Comparison of ENCODE assay signal across 1 cellular context in genomic region chr7:150435047-150435389, GRCh38.
TF ChIP-seq lines count a peak whose summit lies in the region.

No MANE protein-coding gene starts in this region.

TF ChIP-seq in GM12878, 131 proteins besides CTCF, POLR2A, EP300 and RAD21:
- no peak for TF ChIP-seq SREBF1 (IDR thresholded peaks at IDR 0.05; ENCODE audit: low read length)
- TF ChIP-seq, protein P1, sequence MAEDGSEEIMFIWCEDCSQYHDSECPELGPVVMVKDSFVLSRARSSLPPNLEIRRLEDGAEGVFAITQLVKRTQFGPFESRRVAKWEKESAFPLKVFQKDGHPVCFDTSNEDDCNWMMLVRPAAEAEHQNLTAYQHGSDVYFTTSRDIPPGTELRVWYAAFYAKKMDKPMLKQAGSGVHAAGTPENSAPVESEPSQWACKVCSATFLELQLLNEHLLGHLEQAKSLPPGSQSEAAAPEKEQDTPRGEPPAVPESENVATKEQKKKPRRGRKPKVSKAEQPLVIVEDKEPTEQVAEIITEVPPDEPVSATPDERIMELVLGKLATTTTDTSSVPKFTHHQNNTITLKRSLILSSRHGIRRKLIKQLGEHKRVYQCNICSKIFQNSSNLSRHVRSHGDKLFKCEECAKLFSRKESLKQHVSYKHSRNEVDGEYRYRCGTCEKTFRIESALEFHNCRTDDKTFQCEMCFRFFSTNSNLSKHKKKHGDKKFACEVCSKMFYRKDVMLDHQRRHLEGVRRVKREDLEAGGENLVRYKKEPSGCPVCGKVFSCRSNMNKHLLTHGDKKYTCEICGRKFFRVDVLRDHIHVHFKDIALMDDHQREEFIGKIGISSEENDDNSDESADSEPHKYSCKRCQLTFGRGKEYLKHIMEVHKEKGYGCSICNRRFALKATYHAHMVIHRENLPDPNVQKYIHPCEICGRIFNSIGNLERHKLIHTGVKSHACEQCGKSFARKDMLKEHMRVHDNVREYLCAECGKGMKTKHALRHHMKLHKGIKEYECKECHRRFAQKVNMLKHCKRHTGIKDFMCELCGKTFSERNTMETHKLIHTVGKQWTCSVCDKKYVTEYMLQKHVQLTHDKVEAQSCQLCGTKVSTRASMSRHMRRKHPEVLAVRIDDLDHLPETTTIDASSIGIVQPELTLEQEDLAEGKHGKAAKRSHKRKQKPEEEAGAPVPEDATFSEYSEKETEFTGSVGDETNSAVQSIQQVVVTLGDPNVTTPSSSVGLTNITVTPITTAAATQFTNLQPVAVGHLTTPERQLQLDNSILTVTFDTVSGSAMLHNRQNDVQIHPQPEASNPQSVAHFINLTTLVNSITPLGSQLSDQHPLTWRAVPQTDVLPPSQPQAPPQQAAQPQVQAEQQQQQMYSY (CRISPR knock-in tag; IDR thresholded peaks at IDR 0.05): peak; percentile 44; the same call in 1 of the 2 replicates
- TF ChIP-seq PAX5 (IDR thresholded peaks at IDR 0.05; ENCODE audit: borderline replicate concordance, low read depth, low read length): no peak
